1 cellular context compared by ENCODE assay signal in the genomic region with DNA sequence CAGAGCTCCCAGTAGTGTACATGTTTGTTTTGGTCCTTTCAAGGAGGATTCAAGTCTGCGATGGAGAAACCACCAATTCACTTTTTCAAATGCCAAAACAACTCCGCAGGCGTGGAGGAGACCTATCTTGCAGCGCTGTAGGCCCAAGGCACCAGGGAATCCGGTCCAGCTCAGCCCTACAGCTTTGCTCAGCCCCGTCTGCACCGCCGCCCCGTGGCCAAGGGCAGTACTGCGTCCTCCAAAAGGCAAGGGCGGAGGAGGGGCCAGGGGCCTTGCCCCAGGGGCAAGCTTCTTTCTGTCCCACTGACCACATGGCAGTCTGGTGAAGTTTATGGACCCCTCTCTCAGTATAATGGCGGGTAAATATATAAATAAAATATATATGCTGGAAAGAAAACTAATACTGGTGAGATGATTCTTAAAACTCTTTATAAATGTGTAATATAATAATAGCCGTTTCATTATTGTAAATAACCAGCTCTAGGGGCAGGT.
TF ChIP-seq lines count a peak whose summit lies in the region.

No MANE protein-coding gene starts in this region.

TF ChIP-seq in HepG2, 621 proteins besides CTCF, POLR2A, EP300 and RAD21 (continued from another document and continues in another):
- TF ChIP-seq ZNF407 (CRISPR knock-in tag; IDR thresholded peaks at IDR 0.05; ENCODE audit: not compliant biosample characterization) = no peak
- TF ChIP-seq KAT2B (IDR thresholded peaks at IDR 0.05; ENCODE audit: borderline replicate concordance, low read depth, low read length) = no peak
- TF ChIP-seq SPEN (CRISPR knock-in tag; IDR thresholded peaks at IDR 0.05; ENCODE audit: low read depth) = 0 out of 2 replicates have a peak, but pooled peaks have one; percentile 44
- no peak for TF ChIP-seq ZNF10 (CRISPR knock-in tag; IDR thresholded peaks at IDR 0.05; ENCODE audit: borderline replicate concordance, low read depth)
- no peak for TF ChIP-seq SOX6 (IDR thresholded peaks at IDR 0.05)
- TF ChIP-seq SOX6 (CRISPR knock-in tag; IDR thresholded peaks at IDR 0.05) = peak; percentile 37; the same call in 1 of the 2 replicates
- TF ChIP-seq ZFP36L1 (CRISPR knock-in tag; IDR thresholded peaks at IDR 0.05) = no peak
- TF ChIP-seq ZNF567 (CRISPR knock-in tag; IDR thresholded peaks at IDR 0.05; ENCODE audit: borderline replicate concordance) = 0 out of 2 replicates have a peak, but pooled peaks have one; percentile 27
- TF ChIP-seq YY1 (IDR thresholded peaks at IDR 0.05; ENCODE audit: insufficient read depth, insufficient replicate concordance, low read depth, low read length) = peak; percentile 26
- TF ChIP-seq ERF (CRISPR knock-in tag; IDR thresholded peaks at IDR 0.05) = 0 out of 2 replicates have a peak, but pooled peaks have one; percentile 37
- TF ChIP-seq ATF3 (CRISPR knock-in tag; IDR thresholded peaks at IDR 0.05) = no peak
- no peak for TF ChIP-seq TOPORS (CRISPR knock-in tag; IDR thresholded peaks at IDR 0.05)
- 0 out of 2 replicates have a peak, but pooled peaks have one; percentile 8 for TF ChIP-seq ZBTB7B (CRISPR knock-in tag; IDR thresholded peaks at IDR 0.05)
- TF ChIP-seq, protein P1, sequence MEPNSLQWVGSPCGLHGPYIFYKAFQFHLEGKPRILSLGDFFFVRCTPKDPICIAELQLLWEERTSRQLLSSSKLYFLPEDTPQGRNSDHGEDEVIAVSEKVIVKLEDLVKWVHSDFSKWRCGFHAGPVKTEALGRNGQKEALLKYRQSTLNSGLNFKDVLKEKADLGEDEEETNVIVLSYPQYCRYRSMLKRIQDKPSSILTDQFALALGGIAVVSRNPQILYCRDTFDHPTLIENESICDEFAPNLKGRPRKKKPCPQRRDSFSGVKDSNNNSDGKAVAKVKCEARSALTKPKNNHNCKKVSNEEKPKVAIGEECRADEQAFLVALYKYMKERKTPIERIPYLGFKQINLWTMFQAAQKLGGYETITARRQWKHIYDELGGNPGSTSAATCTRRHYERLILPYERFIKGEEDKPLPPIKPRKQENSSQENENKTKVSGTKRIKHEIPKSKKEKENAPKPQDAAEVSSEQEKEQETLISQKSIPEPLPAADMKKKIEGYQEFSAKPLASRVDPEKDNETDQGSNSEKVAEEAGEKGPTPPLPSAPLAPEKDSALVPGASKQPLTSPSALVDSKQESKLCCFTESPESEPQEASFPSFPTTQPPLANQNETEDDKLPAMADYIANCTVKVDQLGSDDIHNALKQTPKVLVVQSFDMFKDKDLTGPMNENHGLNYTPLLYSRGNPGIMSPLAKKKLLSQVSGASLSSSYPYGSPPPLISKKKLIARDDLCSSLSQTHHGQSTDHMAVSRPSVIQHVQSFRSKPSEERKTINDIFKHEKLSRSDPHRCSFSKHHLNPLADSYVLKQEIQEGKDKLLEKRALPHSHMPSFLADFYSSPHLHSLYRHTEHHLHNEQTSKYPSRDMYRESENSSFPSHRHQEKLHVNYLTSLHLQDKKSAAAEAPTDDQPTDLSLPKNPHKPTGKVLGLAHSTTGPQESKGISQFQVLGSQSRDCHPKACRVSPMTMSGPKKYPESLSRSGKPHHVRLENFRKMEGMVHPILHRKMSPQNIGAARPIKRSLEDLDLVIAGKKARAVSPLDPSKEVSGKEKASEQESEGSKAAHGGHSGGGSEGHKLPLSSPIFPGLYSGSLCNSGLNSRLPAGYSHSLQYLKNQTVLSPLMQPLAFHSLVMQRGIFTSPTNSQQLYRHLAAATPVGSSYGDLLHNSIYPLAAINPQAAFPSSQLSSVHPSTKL (CRISPR knock-in tag; IDR thresholded peaks at IDR 0.05) = peak; percentile 48; the same call in 1 of the 2 replicates
- peak; percentile 40; the same call in 1 of the 2 replicates for TF ChIP-seq ZNF441 (CRISPR knock-in tag; IDR thresholded peaks at IDR 0.05; ENCODE audit: borderline replicate concordance)
- TF ChIP-seq CBX2 (IDR thresholded peaks at IDR 0.05; ENCODE audit: low read depth, low read length) = no peak
- no peak for TF ChIP-seq CBX2 (CRISPR knock-in tag; IDR thresholded peaks at IDR 0.05; ENCODE audit: low read depth)
- TF ChIP-seq MXI1 (IDR thresholded peaks at IDR 0.05; ENCODE audit: borderline replicate concordance, low read depth, low read length) = no peak
- no peak for TF ChIP-seq NFIC (IDR thresholded peaks at IDR 0.05; ENCODE audit: low read length)
- TF ChIP-seq ETV5 (CRISPR knock-in tag; IDR thresholded peaks at IDR 0.05; ENCODE audit: borderline replicate concordance) = peak; percentile 30; the same call in 1 of the 2 replicates
- TF ChIP-seq ZFP37 (CRISPR knock-in tag; IDR thresholded peaks at IDR 0.05; ENCODE audit: borderline replicate concordance) = no peak
- TF ChIP-seq ZNF879 (CRISPR knock-in tag; IDR thresholded peaks at IDR 0.05) = no peak
- TF ChIP-seq ZMYM4 (CRISPR knock-in tag; IDR thresholded peaks at IDR 0.05) = 0 out of 2 replicates have a peak, but pooled peaks have one; percentile 19
- no peak for TF ChIP-seq SMARCE1 (IDR thresholded peaks at IDR 0.05; ENCODE audit: borderline replicate concordance)
- no peak for TF ChIP-seq ZNF296 (CRISPR knock-in tag; conservative IDR thresholded peaks at IDR 0.05)
- no peak for TF ChIP-seq KIAA2018 (CRISPR knock-in tag; IDR thresholded peaks at IDR 0.05; ENCODE audit: borderline replicate concordance)
- TF ChIP-seq PATZ1 (CRISPR knock-in tag; IDR thresholded peaks at IDR 0.05) = peak; percentile 58; the same call in 1 of the 2 replicates
- TF ChIP-seq ZNF598 (CRISPR knock-in tag; IDR thresholded peaks at IDR 0.05; ENCODE audit: borderline replicate concordance) = no peak
- no peak for TF ChIP-seq ZFP82 (CRISPR knock-in tag; IDR thresholded peaks at IDR 0.05; ENCODE audit: borderline replicate concordance)
- peak; percentile 45; the same call in 1 of the 2 replicates for TF ChIP-seq KMT2B (CRISPR knock-in tag; IDR thresholded peaks at IDR 0.05)
- no peak for TF ChIP-seq ELF1 (CRISPR knock-in tag; IDR thresholded peaks at IDR 0.05)
- TF ChIP-seq ZNF451 (CRISPR knock-in tag; IDR thresholded peaks at IDR 0.05) = no peak
- peak; percentile 63; the same call in 1 of the 2 replicates for TF ChIP-seq SALL1 (CRISPR knock-in tag; IDR thresholded peaks at IDR 0.05)
